1 cellular context compared by ENCODE assay signal in the genomic region with DNA sequence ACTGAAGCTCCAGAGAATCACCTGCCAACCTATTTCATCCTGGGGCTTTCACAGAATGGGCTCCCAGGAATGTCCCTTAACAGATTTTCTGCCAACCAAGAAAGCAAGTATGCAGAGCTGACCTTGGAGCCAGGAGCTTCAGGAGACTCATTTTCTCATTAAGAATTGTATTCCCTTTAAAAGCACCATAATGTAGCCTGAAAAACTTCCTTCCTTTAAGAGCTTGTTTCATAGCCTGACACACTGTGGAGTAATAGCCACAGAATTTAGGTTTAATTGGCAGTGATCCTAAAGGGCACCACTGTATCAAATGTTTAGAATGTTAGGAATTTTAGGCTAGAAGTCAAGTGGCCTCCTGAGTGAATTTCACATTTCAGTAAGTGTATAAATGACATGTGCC.
TF ChIP-seq lines count a peak whose summit lies in the region.

No MANE protein-coding gene starts in this region.

TF ChIP-seq in HepG2, 621 proteins besides CTCF, POLR2A, EP300 and RAD21 (continued from another document):
- TF ChIP-seq, protein P1, sequence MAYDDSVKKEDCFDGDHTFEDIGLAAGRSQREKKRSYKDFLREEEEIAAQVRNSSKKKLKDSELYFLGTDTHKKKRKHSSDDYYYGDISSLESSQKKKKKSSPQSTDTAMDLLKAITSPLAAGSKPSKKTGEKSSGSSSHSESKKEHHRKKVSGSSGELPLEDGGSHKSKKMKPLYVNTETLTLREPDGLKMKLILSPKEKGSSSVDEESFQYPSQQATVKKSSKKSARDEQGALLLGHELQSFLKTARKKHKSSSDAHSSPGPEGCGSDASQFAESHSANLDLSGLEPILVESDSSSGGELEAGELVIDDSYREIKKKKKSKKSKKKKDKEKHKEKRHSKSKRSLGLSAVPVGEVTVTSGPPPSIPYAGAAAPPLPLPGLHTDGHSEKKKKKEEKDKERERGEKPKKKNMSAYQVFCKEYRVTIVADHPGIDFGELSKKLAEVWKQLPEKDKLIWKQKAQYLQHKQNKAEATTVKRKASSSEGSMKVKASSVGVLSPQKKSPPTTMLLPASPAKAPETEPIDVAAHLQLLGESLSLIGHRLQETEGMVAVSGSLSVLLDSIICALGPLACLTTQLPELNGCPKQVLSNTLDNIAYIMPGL (CRISPR knock-in tag; IDR thresholded peaks at IDR 0.05; ENCODE audit: borderline replicate concordance in 1 of 2, low read depth in 1 of 2) = no peak
- no peak for TF ChIP-seq ZNF382 (CRISPR knock-in tag; IDR thresholded peaks at IDR 0.05; ENCODE audit: borderline replicate concordance)
- TF ChIP-seq, protein P2, sequence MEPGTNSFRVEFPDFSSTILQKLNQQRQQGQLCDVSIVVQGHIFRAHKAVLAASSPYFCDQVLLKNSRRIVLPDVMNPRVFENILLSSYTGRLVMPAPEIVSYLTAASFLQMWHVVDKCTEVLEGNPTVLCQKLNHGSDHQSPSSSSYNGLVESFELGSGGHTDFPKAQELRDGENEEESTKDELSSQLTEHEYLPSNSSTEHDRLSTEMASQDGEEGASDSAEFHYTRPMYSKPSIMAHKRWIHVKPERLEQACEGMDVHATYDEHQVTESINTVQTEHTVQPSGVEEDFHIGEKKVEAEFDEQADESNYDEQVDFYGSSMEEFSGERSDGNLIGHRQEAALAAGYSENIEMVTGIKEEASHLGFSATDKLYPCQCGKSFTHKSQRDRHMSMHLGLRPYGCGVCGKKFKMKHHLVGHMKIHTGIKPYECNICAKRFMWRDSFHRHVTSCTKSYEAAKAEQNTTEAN (CRISPR knock-in tag; conservative IDR thresholded peaks at IDR 0.05) = no peak
- TF ChIP-seq, protein P3, sequence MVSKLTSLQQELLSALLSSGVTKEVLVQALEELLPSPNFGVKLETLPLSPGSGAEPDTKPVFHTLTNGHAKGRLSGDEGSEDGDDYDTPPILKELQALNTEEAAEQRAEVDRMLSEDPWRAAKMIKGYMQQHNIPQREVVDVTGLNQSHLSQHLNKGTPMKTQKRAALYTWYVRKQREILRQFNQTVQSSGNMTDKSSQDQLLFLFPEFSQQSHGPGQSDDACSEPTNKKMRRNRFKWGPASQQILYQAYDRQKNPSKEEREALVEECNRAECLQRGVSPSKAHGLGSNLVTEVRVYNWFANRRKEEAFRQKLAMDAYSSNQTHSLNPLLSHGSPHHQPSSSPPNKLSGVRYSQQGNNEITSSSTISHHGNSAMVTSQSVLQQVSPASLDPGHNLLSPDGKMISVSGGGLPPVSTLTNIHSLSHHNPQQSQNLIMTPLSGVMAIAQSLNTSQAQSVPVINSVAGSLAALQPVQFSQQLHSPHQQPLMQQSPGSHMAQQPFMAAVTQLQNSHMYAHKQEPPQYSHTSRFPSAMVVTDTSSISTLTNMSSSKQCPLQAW (CRISPR knock-in tag; IDR thresholded peaks at IDR 0.05) = no peak
- no peak for TF ChIP-seq YEATS4 (CRISPR knock-in tag; IDR thresholded peaks at IDR 0.05; ENCODE audit: borderline replicate concordance)
- TF ChIP-seq, protein P4, sequence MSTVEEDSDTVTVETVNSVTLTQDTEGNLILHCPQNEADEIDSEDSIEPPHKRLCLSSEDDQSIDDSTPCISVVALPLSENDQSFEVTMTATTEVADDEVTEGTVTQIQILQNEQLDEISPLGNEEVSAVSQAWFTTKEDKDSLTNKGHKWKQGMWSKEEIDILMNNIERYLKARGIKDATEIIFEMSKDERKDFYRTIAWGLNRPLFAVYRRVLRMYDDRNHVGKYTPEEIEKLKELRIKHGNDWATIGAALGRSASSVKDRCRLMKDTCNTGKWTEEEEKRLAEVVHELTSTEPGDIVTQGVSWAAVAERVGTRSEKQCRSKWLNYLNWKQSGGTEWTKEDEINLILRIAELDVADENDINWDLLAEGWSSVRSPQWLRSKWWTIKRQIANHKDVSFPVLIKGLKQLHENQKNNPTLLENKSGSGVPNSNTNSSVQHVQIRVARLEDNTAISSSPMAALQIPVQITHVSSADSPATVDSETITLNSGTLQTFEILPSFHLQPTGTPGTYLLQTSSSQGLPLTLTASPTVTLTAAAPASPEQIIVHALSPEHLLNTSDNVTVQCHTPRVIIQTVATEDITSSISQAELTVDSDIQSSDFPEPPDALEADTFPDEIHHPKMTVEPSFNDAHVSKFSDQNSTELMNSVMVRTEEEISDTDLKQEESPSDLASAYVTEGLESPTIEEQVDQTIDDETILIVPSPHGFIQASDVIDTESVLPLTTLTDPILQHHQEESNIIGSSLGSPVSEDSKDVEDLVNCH (CRISPR knock-in tag; IDR thresholded peaks at IDR 0.05) = no peak
- no peak for TF ChIP-seq POLR2AphosphoS2 (IDR thresholded peaks at IDR 0.05; ENCODE audit: low read depth, low read length)
- no peak for TF ChIP-seq MLLT10 (CRISPR knock-in tag; IDR thresholded peaks at IDR 0.05)
- no peak for TF ChIP-seq GZF1 (CRISPR knock-in tag; IDR thresholded peaks at IDR 0.05)
